In genomic region chr6:116476021-116476678, GRCh38 we compare ENCODE assay signal across 10 cellular contexts. TPM values are rescaled to one million over a fixed set of nuclear protein-coding genes. Genes with fewer than 3 reads are reported as not detected.
DNase-seq lines count a peak whose midpoint lies in the region; ATAC-seq and TF ChIP-seq lines count a peak whose summit lies in the region.
"Had no signal": no experiment of that assay in that cellular context is flagged by ENCODE, and none has a peak within 500 bp of the region (broad histone marks: within the 10 kb centered on the region; RNA-seq: fewer than 3 reads in every experiment).

No MANE protein-coding gene starts in this region.

- ATAC-seq in GM18517 (IDR thresholded peaks at IDR 0.05; ENCODE audit: unreplicated experiment) (peak; percentile 100), GM21786 (IDR thresholded peaks at IDR 0.05; ENCODE audit: unreplicated experiment) (peak; percentile 100), esophagus mucosa (peak; percentile 39)

- no peak for TF ChIP-seq EP300 in ovary (IDR thresholded peaks at IDR 0.05)

- intact Hi-C loops in ovary (cut with DNase I): no loop called here

- H3K4me3 ChIP-seq in ovary: no peak overlapping the region
- H3K4me3 ChIP-seq: SJCRH30 had no signal

- TF ChIP-seq POLR2A in ovary (IDR thresholded peaks at IDR 0.05): no peak

- DNase-seq in KG1 (lab: John Stamatoyannopoulos, UW) (peak; percentile 42), ovary (no peak), cerebellum (ENCODE audit: low spot score) (no peak), SK-N-DZ (ENCODE audit: low spot score) (no peak), AG20443 (ENCODE audit: low spot score) (no peak)
- DNase-seq: heart right ventricle had no signal

- TF ChIP-seq CTCF in ovary (IDR thresholded peaks at IDR 0.05): no peak

- no peaks in the 10 kb centered on the region for H3K27me3 ChIP-seq in ovary
- H3K27me3 ChIP-seq: heart right ventricle, SJCRH30 had no signal

- H3K9me3 ChIP-seq in ovary: no peaks in the 10 kb centered on the region
- H3K9me3 ChIP-seq: heart right ventricle, SJCRH30 had no signal

- H3K4me1 ChIP-seq in ovary (ENCODE audit: insufficient read depth): no peaks in the 10 kb centered on the region

- H3K36me3 ChIP-seq in ovary: no peaks in the 10 kb centered on the region
- H3K36me3 ChIP-seq: heart right ventricle, SJCRH30 had no signal

- H3K27ac ChIP-seq in ovary: no peak overlapping the region
- H3K27ac ChIP-seq: SJCRH30 had no signal

- 84 to 91% (median 85%) methylated on average over 4 of the region's 4 CpGs for WGBS in ovary, 3 donors

RNA-seq across cellular contexts. Expression of gene CALHM6, which starts 15.0 kb away (rescaled TPM):
- total RNA-seq in esophagus mucosa: 0.20 TPM
- 1 to 10 TPM; 1.6 to 8.5 (median 3.0) TPM for total RNA-seq in ovary
- polyA plus RNA-seq in ovary: 10 to 100 TPM in 1 of 2 donors, 1 to 10 TPM in 1; 5.2 to 14.0 TPM
- 2.8 TPM for total RNA-seq in cerebellum
- polyA plus RNA-seq in SK-N-DZ (2014; cell fraction: cytosol; rRNA removed): 0.43 and 0.48 TPM in 2 replicates
- 0.72 and 2.9 TPM in 2 replicates for polyA plus RNA-seq in SK-N-DZ (2014; cell fraction: nucleus; rRNA removed)
- total RNA-seq: SJCRH30 had no signal

RNA-seq across cellular contexts. Expression of gene CALHM5, which starts 35.3 kb away (rescaled TPM):
- total RNA-seq in esophagus mucosa (0.12 TPM), ovary (1 to 10 TPM in 2 of 7 donors, under 1 TPM in 5; 0.20 to 1.2 (median 0.68) TPM), cerebellum (0.91 TPM)
- polyA plus RNA-seq in ovary: 1 to 10 TPM in 1 of 2 donors, under 1 TPM in 1; 0.70 to 3.2 TPM
- polyA plus RNA-seq in SK-N-DZ (2014; cell fraction: cytosol; rRNA removed): 2.4 and 2.6 TPM in 2 replicates
- polyA plus RNA-seq in SK-N-DZ (2014; cell fraction: nucleus; rRNA removed): 0.85 and 1.1 TPM in 2 replicates

Comparison
In these comparisons a context has a peak if more than half of its experiments do, and no peak if none do; other contexts are left out.
1. ATAC-seq: peak in every context shown above with its lines; median percentile 100 in GM18517; 100 in GM21786; 39 in esophagus mucosa.